Comparison of ENCODE assay signal across 22 cellular contexts in the genomic region with DNA sequence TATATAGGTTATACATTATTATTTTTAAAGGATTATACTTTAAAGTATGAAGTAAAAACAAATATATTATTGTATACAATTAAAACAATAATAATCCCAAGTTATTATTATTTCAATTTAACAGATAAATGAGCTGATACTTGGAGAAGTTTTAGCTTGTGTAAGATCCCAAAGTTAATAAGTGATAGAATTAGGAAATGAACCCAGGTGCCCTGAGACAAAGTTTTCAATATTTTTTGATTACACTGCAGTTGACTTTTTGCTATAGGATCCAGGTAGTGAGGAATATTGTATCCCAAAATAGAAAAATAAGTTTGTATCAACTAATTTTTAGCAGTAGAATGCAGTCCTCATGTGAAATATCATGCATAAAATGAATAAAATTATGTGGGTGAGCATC.
DNase-seq lines count a peak whose midpoint lies in the region; ATAC-seq and FAIRE-seq lines count a peak whose summit lies in the region.
"Had no signal": no experiment of that assay in that cellular context is flagged by ENCODE, and none has a peak within 500 bp of the region (broad histone marks: within the 10 kb centered on the region; RNA-seq: fewer than 3 reads in every experiment).

No MANE protein-coding gene starts in this region.

- peak; percentile 77 for FAIRE-seq in G401.6 (lab: Jason Lieb, UNC)
- FAIRE-seq in RCC 7860 (lab: Jason Lieb, UNC): peak; percentile 81
- FAIRE-seq: GM12891, GM19239 had no signal

- DNase-seq in RCC 7860 (ENCODE audit: low spot score) (no peak), left lobe of liver (ENCODE audit: low spot score) (no peak)
- DNase-seq: 8988T; ACHN; BE2C; C1 segment of cervical spinal cord; CD4-positive, alpha-beta memory T cell; CD4-positive, CD25-positive, alpha-beta regulatory T cell; CD8-positive, alpha-beta memory T cell; COR-L47; DMS 273 treated with DMSO at 0.1 percent for 48 hours; DMS153; DMS53; DMS79; DND-41; EL; GF-D8 had no signal

- ATAC-seq in left lobe of liver (peak; percentile 50), GM19351 (IDR thresholded peaks at IDR 0.05; ENCODE audit: unreplicated experiment) (no peak), HG03196 (IDR thresholded peaks at IDR 0.05; ENCODE audit: unreplicated experiment) (no peak)
